Comparison of ENCODE assay signal across 10 cellular contexts in the genomic region with DNA sequence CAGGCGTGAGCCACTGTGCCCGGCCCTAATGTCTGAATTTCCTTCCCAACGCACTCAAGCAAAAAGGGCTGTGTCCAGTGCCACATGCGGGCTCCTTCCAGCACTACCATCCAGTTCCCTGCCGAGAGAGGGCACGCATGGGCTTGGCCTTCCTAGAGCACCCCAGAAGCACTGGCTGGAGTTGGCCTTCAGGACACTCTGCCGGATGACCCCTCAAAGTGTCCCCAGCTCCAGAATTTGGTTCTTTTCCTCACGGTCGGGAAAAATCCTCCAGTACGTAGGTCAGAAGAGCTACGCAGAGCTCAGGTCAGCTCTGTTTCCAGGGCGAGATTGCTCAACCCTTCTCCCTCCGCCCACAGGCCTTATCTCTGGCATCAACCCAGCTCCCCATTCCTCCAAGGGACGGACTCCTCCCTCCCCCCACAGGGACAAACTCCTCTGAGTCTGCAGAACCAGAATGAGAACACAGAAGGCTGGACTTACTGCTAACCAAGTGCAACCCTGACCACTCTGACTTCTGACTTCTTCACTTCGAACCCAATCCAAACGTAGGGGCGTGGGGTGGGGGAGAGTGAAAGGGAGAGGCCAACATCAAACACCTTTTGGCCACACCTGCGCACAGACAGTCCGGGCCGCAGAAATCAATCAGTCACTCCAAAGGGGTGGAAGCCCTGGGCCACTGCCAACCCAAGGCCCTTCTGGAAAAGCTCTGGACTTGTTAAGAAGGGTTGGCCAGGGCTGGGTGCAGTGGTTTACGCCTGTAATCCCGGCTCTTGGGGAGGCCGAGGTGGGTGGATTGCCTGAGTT. TPM values are rescaled to one million over a fixed set of nuclear protein-coding genes. Genes with fewer than 3 reads are reported as not detected.
DNase-seq lines count a peak whose midpoint lies in the region; ATAC-seq, FAIRE-seq and TF ChIP-seq lines count a peak whose summit lies in the region.
"Had no signal": no experiment of that assay in that cellular context is flagged by ENCODE, and none has a peak within 500 bp of the region (broad histone marks: within the 10 kb centered on the region; RNA-seq: fewer than 3 reads in every experiment).

No MANE protein-coding gene starts in this region.

- ATAC-seq in GM18519 (IDR thresholded peaks at IDR 0.05; ENCODE audit: low FRiP score, unreplicated experiment) = no peak

- H3K27ac ChIP-seq in HEK293 (ENCODE audit: extremely low read depth, low read depth, low read length) = peak overlapping the region; percentile 35
- H3K27ac ChIP-seq in angular gyrus (ENCODE audit: low read depth, low read length) = peak overlapping the region; percentile 74
- H3K27ac ChIP-seq in right atrium auricular region = peak overlapping the region; percentile 98 to 99
- H3K27ac ChIP-seq in small intestine (ENCODE audit: low read depth in 1 of 2, low read length in 1 of 2) = peak overlapping the region; percentile 93 to 94
- H3K27ac ChIP-seq: neutrophil had no signal

- H3K9me3 ChIP-seq in HEK293 (ENCODE audit: control insufficient read depth, insufficient read depth, low read depth, low read length) (no peaks in the 10 kb centered on the region), right atrium auricular region (no peaks in the 10 kb centered on the region), small intestine (ENCODE audit: control insufficient read depth, low read depth) (no peaks in the 10 kb centered on the region)
- H3K9me3 ChIP-seq: neutrophil had no signal

- WGBS in small intestine, 3 donors = 11 to 38% (median 35%) methylated on average over 20 to 23 of the region's 23 CpGs

- H3K4me1 ChIP-seq in HEK293 (ENCODE audit: control insufficient read depth, insufficient read depth, low read length) (peaks cover 38% of the 10 kb centered on the region), right atrium auricular region (peaks cover 0 to 73% of the 10 kb centered on the region in 2 donors), small intestine (ENCODE audit: control insufficient read depth in 2 of 2, insufficient read depth in 1 of 2, low read depth in 1 of 2, low read length in 1 of 2) (peaks cover 10 to 13% of the 10 kb centered on the region in 2 donors)

- H3K27me3 ChIP-seq in right atrium auricular region (no peaks in the 10 kb centered on the region), small intestine (ENCODE audit: control insufficient read depth in 2 of 2, insufficient read depth in 2 of 2, low read length in 2 of 2) (no peaks in the 10 kb centered on the region)
- H3K27me3 ChIP-seq: neutrophil had no signal

- POLR2A ChIA-PET in HEK293 (lab: Yijun Ruan, JAX) = interaction anchor here (0.6 to 1.5 kb wide), 8 partner anchors 8 to 113 kb away, joined by 3 to 8 read pairs (median 4); a partner anchor contains a TSS

- TF ChIP-seq CTCF in HEK293 (tag by site-specific recombination; IDR thresholded peaks at IDR 0.05) (no peak), right atrium auricular region (IDR thresholded peaks at IDR 0.05) (no peak)

- no peak overlapping the region for H3K4me3 ChIP-seq in HEK293 (ENCODE audit: low read depth, low read length)
- peak overlapping the region; percentile 15 to 91 for H3K4me3 ChIP-seq in right atrium auricular region
- peak overlapping the region in 1 of 2 donors; percentile 57 for H3K4me3 ChIP-seq in small intestine (ENCODE audit: low read depth in 1 of 2, low read length in 2 of 2)

- H3K36me3 ChIP-seq in HEK293 (ENCODE audit: control insufficient read depth in 2 of 2, insufficient read depth in 1 of 2, low read length in 2 of 2) (peaks cover 0 to 6% of the 10 kb centered on the region in 2 experiments; a peak in 1 of 3 replicates), right atrium auricular region (no peaks in the 10 kb centered on the region), small intestine (ENCODE audit: control insufficient read depth in 2 of 2, insufficient read depth in 2 of 2, low read length in 2 of 2) (no peaks in the 10 kb centered on the region)
- H3K36me3 ChIP-seq: neutrophil had no signal

- FAIRE-seq in small intestine (lab: Jason Lieb, UNC) = no peak

- DNase-seq in right atrium auricular region (ENCODE audit: low spot score) (peak; percentile 92), small intestine (peak; percentile 98), NCI-H187 (lab: John Stamatoyannopoulos, UW) (no peak), hippocampal formation (lab: John Stamatoyannopoulos, UW) (no peak), UCSD-AML1 (lab: John Stamatoyannopoulos, UW; ENCODE audit: unreplicated experiment) (no peak)

- CTCF ChIA-PET in HEK293 (lab: Yijun Ruan, JAX) = interaction anchor here (0.6 to 7.7 kb wide), 6 partner anchors 14 to 63 kb away, joined by 3 to 50 read pairs (median 4); no protein-coding TSS in a partner anchor

TF ChIP-seq in HEK293, 187 proteins besides CTCF, POLR2A, EP300 and RAD21 (continues in another document):
- no peak for TF ChIP-seq ZNF132 (tag by site-specific recombination; IDR thresholded peaks at IDR 0.05; ENCODE audit: borderline replicate concordance)
- TF ChIP-seq, protein P1, sequence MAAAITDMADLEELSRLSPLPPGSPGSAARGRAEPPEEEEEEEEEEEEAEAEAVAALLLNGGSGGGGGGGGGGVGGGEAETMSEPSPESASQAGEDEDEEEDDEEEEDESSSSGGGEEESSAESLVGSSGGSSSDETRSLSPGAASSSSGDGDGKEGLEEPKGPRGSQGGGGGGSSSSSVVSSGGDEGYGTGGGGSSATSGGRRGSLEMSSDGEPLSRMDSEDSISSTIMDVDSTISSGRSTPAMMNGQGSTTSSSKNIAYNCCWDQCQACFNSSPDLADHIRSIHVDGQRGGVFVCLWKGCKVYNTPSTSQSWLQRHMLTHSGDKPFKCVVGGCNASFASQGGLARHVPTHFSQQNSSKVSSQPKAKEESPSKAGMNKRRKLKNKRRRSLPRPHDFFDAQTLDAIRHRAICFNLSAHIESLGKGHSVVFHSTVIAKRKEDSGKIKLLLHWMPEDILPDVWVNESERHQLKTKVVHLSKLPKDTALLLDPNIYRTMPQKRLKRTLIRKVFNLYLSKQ (tag by site-specific recombination; IDR thresholded peaks at IDR 0.05; ENCODE audit: borderline replicate concordance) = no peak
- no peak for TF ChIP-seq OSR2 (tag by site-specific recombination; IDR thresholded peaks at IDR 0.05)
- TF ChIP-seq, protein P2, sequence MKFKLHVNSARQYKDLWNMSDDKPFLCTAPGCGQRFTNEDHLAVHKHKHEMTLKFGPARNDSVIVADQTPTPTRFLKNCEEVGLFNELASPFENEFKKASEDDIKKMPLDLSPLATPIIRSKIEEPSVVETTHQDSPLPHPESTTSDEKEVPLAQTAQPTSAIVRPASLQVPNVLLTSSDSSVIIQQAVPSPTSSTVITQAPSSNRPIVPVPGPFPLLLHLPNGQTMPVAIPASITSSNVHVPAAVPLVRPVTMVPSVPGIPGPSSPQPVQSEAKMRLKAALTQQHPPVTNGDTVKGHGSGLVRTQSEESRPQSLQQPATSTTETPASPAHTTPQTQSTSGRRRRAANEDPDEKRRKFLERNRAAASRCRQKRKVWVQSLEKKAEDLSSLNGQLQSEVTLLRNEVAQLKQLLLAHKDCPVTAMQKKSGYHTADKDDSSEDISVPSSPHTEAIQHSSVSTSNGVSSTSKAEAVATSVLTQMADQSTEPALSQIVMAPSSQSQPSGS (tag by site-specific recombination; IDR thresholded peaks at IDR 0.05; ENCODE audit: low read depth) = no peak
- no peak for TF ChIP-seq RBAK (tag by site-specific recombination; IDR thresholded peaks at IDR 0.05)
- TF ChIP-seq EGR2 (tag by site-specific recombination; IDR thresholded peaks at IDR 0.05; ENCODE audit: low read depth) = peak; percentile 64
- TF ChIP-seq SP7 (tag by site-specific recombination; IDR thresholded peaks at IDR 0.05) = peak; percentile 60
- TF ChIP-seq GLIS2 (tag by site-specific recombination; IDR thresholded peaks at IDR 0.05) = peak; percentile 17; the same call in 1 of the 2 replicates
- 0 out of 2 replicates have a peak, but pooled peaks have one; percentile 23 for TF ChIP-seq ZEB2 (tag by site-specific recombination; IDR thresholded peaks at IDR 0.05)
- peak; percentile 77 for TF ChIP-seq GLIS1 (tag by site-specific recombination; IDR thresholded peaks at IDR 0.05)
- TF ChIP-seq ZBTB17 (tag by site-specific recombination; IDR thresholded peaks at IDR 0.05) = 0 out of 2 replicates have a peak, but pooled peaks have one; percentile 53
- TF ChIP-seq, protein P3, sequence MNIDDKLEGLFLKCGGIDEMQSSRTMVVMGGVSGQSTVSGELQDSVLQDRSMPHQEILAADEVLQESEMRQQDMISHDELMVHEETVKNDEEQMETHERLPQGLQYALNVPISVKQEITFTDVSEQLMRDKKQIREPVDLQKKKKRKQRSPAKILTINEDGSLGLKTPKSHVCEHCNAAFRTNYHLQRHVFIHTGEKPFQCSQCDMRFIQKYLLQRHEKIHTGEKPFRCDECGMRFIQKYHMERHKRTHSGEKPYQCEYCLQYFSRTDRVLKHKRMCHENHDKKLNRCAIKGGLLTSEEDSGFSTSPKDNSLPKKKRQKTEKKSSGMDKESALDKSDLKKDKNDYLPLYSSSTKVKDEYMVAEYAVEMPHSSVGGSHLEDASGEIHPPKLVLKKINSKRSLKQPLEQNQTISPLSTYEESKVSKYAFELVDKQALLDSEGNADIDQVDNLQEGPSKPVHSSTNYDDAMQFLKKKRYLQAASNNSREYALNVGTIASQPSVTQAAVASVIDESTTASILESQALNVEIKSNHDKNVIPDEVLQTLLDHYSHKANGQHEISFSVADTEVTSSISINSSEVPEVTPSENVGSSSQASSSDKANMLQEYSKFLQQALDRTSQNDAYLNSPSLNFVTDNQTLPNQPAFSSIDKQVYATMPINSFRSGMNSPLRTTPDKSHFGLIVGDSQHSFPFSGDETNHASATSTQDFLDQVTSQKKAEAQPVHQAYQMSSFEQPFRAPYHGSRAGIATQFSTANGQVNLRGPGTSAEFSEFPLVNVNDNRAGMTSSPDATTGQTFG (tag by site-specific recombination; IDR thresholded peaks at IDR 0.05; ENCODE audit: borderline replicate concordance) = no peak
- peak; percentile 67; the same call in 1 of the 2 replicates for TF ChIP-seq ZNF366 (tag by site-specific recombination; conservative IDR thresholded peaks at IDR 0.05)
- TF ChIP-seq ZFHX2 (tag by site-specific recombination; conservative IDR thresholded peaks at IDR 0.05) = peak; percentile 80

RNA-seq across cellular contexts. Expression of a gene that starts 3.6 kb away (rescaled TPM):
- 10 to 100 TPM; 35.4 to 56.0 TPM for total RNA-seq in right atrium auricular region
- 10 to 100 TPM; 46.5 to 60.8 (median 57.4) TPM for polyA plus RNA-seq in small intestine

RNA-seq across cellular contexts. Expression of a gene that starts 46.5 kb away (rescaled TPM):
- not detected for total RNA-seq in right atrium auricular region
- not detected for polyA plus RNA-seq in small intestine
- total RNA-seq: activated CD8-positive, alpha-beta memory T cell treated with anti-CD3 and anti-CD28 coated beads for 36 hours had no signal

Comparison
In these comparisons a context has a peak if more than half of its experiments do, and no peak if none do; other contexts are left out.
1. H3K27ac ChIP-seq: peak in every context shown above with its lines; median percentile 98 in right atrium auricular region; 94 in small intestine; 74 in angular gyrus; 35 in HEK293.
2. DNase-seq: peak in right atrium auricular region (single experiment) and small intestine (single experiment); none in NCI-H187 (0 of 2), hippocampal formation (0 of 2) and UCSD-AML1 (single experiment).